13 cellular contexts compared by ENCODE assay signal in the genomic region with DNA sequence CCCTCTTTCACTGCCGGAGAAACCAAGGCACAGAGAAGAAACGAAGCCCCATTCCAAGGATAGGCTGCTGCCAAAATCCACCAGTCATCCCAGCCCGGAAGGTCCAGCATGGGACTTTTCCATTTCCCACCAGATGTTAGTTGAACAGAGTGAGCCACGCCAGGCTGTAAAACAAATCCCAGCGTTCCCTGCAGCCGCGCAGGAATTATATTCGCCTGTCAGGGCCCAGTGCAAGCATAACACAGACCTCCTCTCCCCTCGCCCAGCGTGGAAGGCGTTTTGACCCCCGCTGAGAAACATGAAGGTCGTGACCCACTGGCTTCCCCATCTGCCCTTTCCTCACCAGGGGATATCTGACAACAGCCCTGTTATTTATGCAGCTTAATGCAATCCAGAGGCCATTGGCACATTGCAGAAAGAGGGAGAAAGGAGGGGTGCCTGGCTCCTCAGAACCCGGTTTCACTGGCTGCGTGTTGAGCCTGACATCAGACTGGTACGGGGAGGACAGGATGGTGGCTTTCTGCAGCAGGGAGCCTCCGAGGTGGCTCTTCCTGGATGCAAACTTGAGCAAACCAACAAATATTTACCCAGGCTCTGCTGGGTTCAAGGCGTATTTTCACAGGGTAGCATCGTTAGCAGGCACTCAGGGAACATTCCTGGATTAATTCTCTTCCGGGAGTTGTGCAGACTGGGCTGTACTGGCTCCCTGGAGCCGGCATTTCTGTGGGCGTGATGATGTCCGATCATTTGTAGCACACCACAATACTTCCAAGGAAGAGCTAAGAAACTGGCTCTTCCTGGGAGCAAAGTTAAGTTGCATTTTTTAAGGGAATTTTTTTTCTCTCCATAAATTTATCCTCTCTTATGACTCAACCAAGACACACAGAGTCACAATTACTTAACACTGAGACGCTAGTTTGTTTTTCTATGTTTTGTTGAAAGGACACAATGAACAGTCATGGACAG.
DNase-seq lines count a peak whose midpoint lies in the region; TF ChIP-seq lines count a peak whose summit lies in the region.
"Had no signal": no experiment of that assay in that cellular context is flagged by ENCODE, and none has a peak within 500 bp of the region (broad histone marks: within the 10 kb centered on the region; RNA-seq: fewer than 3 reads in every experiment).

No MANE protein-coding gene starts in this region.

- H3K18ac ChIP-seq in neuronal stem cell (ENCODE audit: low read length): peak overlapping the region; percentile 15

- H2AK5ac ChIP-seq in neuronal stem cell (ENCODE audit: low read depth, low read length): no peak overlapping the region

- no peak for TF ChIP-seq POLR2A in Peyer's patch (IDR thresholded peaks at IDR 0.05)
- TF ChIP-seq POLR2A in erythroblast (IDR thresholded peaks at IDR 0.05; ENCODE audit: low read length): no peak

- H3K4me1 ChIP-seq in Peyer's patch: no peaks in the 10 kb centered on the region
- H3K4me1 ChIP-seq in neuronal stem cell (ENCODE audit: control insufficient read depth in 2 of 2, insufficient read depth in 1 of 2, low read depth in 1 of 2, low read length in 2 of 2): peaks cover 0 to 17% of the 10 kb centered on the region in 2 donors

- CTCF ChIA-PET in activated CD4-positive, alpha-beta memory T cell treated with anti-CD3 and anti-CD28 coated beads, Interleukin-2, amount 10 ng/mL, durations not matched to agents 7 days and 5 days (lab: Charles Lee): no interaction called here

- peaks cover 35% of the 10 kb centered on the region for H3K27me3 Mint-ChIP-seq in activated CD4-positive, alpha-beta memory T cell treated with anti-CD3 and anti-CD28 coated beads, Interleukin-2, amount 10 ng/mL, durations not matched to agents 7 days and 5 days

- H4K8ac ChIP-seq in neuronal stem cell (ENCODE audit: low read depth, low read length): no peak overlapping the region

- no peaks in the 10 kb centered on the region for H3K9me3 Mint-ChIP-seq in activated CD4-positive, alpha-beta memory T cell treated with anti-CD3 and anti-CD28 coated beads, Interleukin-2, amount 10 ng/mL, durations not matched to agents 7 days and 5 days
- H3K9me3 Mint-ChIP-seq: activated B cell treated with CpG ODN at 0.5 μM for 24 hours; stimulated activated effector memory CD8-positive, alpha-beta T cell treated with anti-CD3 and anti-CD28 coated beads, Interleukin-12 subunit alpha, Interleukin-12 subunit beta, amount 100 ng/mL, for 72 hours had no signal

- no peak overlapping the region for H3K14ac ChIP-seq in neuronal stem cell (ENCODE audit: low read length)

- no peaks in the 10 kb centered on the region for H3K36me3 ChIP-seq in Peyer's patch
- H3K36me3 ChIP-seq in neuronal stem cell (replicated peaks in 1 of 2; ENCODE audit: control insufficient read depth in 2 of 2, insufficient read depth in 2 of 2, low read length in 2 of 2): no peaks in the 10 kb centered on the region

- WGBS in neuronal stem cell (ENCODE audit: extremely low coverage in 2 of 2, insufficient read length in 2 of 2, insufficient replicate concordance in 1 of 2), 2 donors: no CpG with 5 or more reads among the region's 24 CpGs

- H3K4me3 ChIP-seq in Peyer's patch (no peak overlapping the region), neuronal stem cell (ENCODE audit: low read length in 2 of 2) (no peak overlapping the region)

- H3K23ac ChIP-seq in neuronal stem cell (ENCODE audit: low read depth, low read length, poor library complexity): no peak overlapping the region

- peak overlapping the region; percentile 48 to 91 (median 64) for H3K27ac ChIP-seq in Peyer's patch
- H3K27ac ChIP-seq in neuronal stem cell (replicated peaks; ENCODE audit: low read length): no peak overlapping the region
- H3K27ac ChIP-seq: epithelial cell of prostate had no signal

- TF ChIP-seq CTCF in Peyer's patch (IDR thresholded peaks at IDR 0.05): no peak

- H2BK12ac ChIP-seq in neuronal stem cell (ENCODE audit: low read length): no peak overlapping the region

- no peak overlapping the region for H2BK5ac ChIP-seq in neuronal stem cell (ENCODE audit: low read length)

- H3K27ac Mint-ChIP-seq in activated CD4-positive, alpha-beta memory T cell treated with anti-CD3 and anti-CD28 coated beads, Interleukin-2, amount 10 ng/mL, durations not matched to agents 7 days and 5 days: no peak overlapping the region
- H3K27ac Mint-ChIP-seq: activated B cell treated with CpG ODN at 0.5 μM for 24 hours; stimulated activated effector memory CD8-positive, alpha-beta T cell treated with anti-CD3 and anti-CD28 coated beads, Interleukin-12 subunit alpha, Interleukin-12 subunit beta, amount 100 ng/mL, for 72 hours had no signal

- no peak overlapping the region for H2BK15ac ChIP-seq in neuronal stem cell (ENCODE audit: low read length)

- no peak overlapping the region for H2BK120ac ChIP-seq in neuronal stem cell (ENCODE audit: low read depth, low read length)

- H3K79me1 ChIP-seq in neuronal stem cell (ENCODE audit: low read depth, low read length): no peaks in the 10 kb centered on the region

- H3K9me3 ChIP-seq in Peyer's patch (no peaks in the 10 kb centered on the region), neuronal stem cell (replicated peaks in 1 of 2; ENCODE audit: control insufficient read depth in 2 of 2, insufficient read depth in 1 of 2, low read depth in 1 of 2, low read length in 2 of 2) (no peaks in the 10 kb centered on the region)

- POLR2A ChIA-PET in activated CD4-positive, alpha-beta memory T cell treated with anti-CD3 and anti-CD28 coated beads, Interleukin-2, amount 10 ng/mL, durations not matched to agents 7 days and 5 days (lab: Charles Lee): no interaction called here

- no peak overlapping the region for H3K4ac ChIP-seq in neuronal stem cell (ENCODE audit: low read length)

- no peaks in the 10 kb centered on the region for H3K36me3 Mint-ChIP-seq in activated CD4-positive, alpha-beta memory T cell treated with anti-CD3 and anti-CD28 coated beads, Interleukin-2, amount 10 ng/mL, durations not matched to agents 7 days and 5 days (ENCODE audit: low read depth)
- H3K36me3 Mint-ChIP-seq: CD14-positive monocyte; stimulated activated effector memory CD8-positive, alpha-beta T cell treated with anti-CD3 and anti-CD28 coated beads, Interleukin-12 subunit alpha, Interleukin-12 subunit beta, amount 100 ng/mL, for 72 hours had no signal

- no peak overlapping the region for H3K4me2 ChIP-seq in neuronal stem cell (ENCODE audit: insufficient read depth, low read length, poor library complexity, severe bottlenecking)

- DNase-seq in EH (ENCODE audit: low read depth) (peak; percentile 82), Peyer's patch (peak in 1 of 3 donors; percentile 50), fibroblast of peridontal ligament (ENCODE audit: extremely low read depth) (peak; percentile 27), neuronal stem cell (ENCODE audit: low spot score) (no peak), erythroblast (lab: John Stamatoyannopoulos, UW) (no peak), cerebellum (ENCODE audit: low spot score) (no peak)
- no peak for DNase-seq in stimulated activated CD4-positive, alpha-beta T cell treated with anti-CD3 and anti-CD28 coated beads, Interleukin-15, amount 100 ng/mL, for 24 hours
- DNase-seq in activated CD4-positive, alpha-beta memory T cell treated with anti-CD3 and anti-CD28 coated beads, Interleukin-2, amount 10 ng/mL, durations not matched to agents 7 days and 5 days: no peak
- DNase-seq: activated B cell treated with CpG ODN at 0.5 μM for 24 hours, MV-4-11 had no signal

- no peaks in the 10 kb centered on the region for H3K4me1 Mint-ChIP-seq in activated CD4-positive, alpha-beta memory T cell treated with anti-CD3 and anti-CD28 coated beads, Interleukin-2, amount 10 ng/mL, durations not matched to agents 7 days and 5 days

- H4K91ac ChIP-seq in neuronal stem cell (ENCODE audit: low read depth, low read length, poor library complexity): no peak overlapping the region

- H3K27me3 ChIP-seq in Peyer's patch: no peaks in the 10 kb centered on the region
- peaks cover 0 to 79% (median 0%) of the 10 kb centered on the region in 3 experiments for H3K27me3 ChIP-seq in neuronal stem cell (ENCODE audit: control insufficient read depth in 3 of 3, insufficient read depth in 3 of 3, low read depth in 1 of 3, low read length in 3 of 3)

- H3K4me3 Mint-ChIP-seq in activated CD4-positive, alpha-beta memory T cell treated with anti-CD3 and anti-CD28 coated beads, Interleukin-2, amount 10 ng/mL, durations not matched to agents 7 days and 5 days: no peak overlapping the region
- H3K4me3 Mint-ChIP-seq: activated B cell treated with CpG ODN at 0.5 μM for 24 hours; stimulated activated effector memory CD8-positive, alpha-beta T cell treated with anti-CD3 and anti-CD28 coated beads, Interleukin-12 subunit alpha, Interleukin-12 subunit beta, amount 100 ng/mL, for 72 hours had no signal

- H3K9ac ChIP-seq in neuronal stem cell (ENCODE audit: low read depth, low read length, poor library complexity): no peak overlapping the region

- no peak overlapping the region for H2AFZ ChIP-seq in neuronal stem cell (ENCODE audit: low read length)

Comparison
In these comparisons a context has a peak if more than half of its experiments do, and no peak if none do; other contexts are left out.
1. DNase-seq: peak in EH (single experiment) and fibroblast of peridontal ligament (single experiment); none in neuronal stem cell (single experiment), stimulated activated CD4-positive, alpha-beta T cell treated with anti-CD3 and anti-CD28 coated beads, Interleukin-15, amount 100 ng/mL, for 24 hours (single experiment), activated CD4-positive, alpha-beta memory T cell treated with anti-CD3 and anti-CD28 coated beads, Interleukin-2, amount 10 ng/mL, durations not matched to agents 7 days and 5 days (single experiment), erythroblast (0 of 2) and cerebellum (single experiment).